ENCODE assay signal across 1 cellular context in the genomic region with DNA sequence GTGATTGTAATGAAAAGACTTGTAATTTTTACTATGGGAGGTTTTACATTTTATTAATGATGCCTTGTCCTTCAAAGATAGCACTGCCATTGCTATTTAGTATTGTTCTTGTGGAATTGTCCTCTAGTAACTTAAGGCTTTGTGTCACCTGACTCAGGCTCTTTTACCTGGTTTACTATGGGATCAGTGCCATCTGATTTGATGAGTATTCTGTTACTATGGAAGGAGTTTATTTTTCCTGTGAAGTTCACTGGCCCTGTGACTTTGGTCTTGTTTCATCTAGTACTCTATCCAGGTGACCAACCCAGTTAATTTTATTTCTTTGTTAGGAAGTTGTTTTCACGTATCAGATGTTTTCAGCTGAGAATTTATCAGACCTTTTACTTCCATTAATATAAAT.
TF ChIP-seq lines count a peak whose summit lies in the region.

No MANE protein-coding gene starts in this region.

TF ChIP-seq in IMR-90, 13 proteins besides CTCF, POLR2A, EP300 and RAD21:
- no peak for TF ChIP-seq NFE2L2 (IDR thresholded peaks at IDR 0.05; ENCODE audit: low read depth, low read length)
- TF ChIP-seq MAZ (IDR thresholded peaks at IDR 0.05; ENCODE audit: borderline replicate concordance, low read depth, low read length) = no peak
- TF ChIP-seq SMC3 (IDR thresholded peaks at IDR 0.05; ENCODE audit: low read depth, low read length) = no peak
- no peak for TF ChIP-seq MAFK (IDR thresholded peaks at IDR 0.05; ENCODE audit: low read depth, low read length)
- no peak for TF ChIP-seq CEBPB (IDR thresholded peaks at IDR 0.05; ENCODE audit: low read depth, low read length)
- TF ChIP-seq, protein P1, sequence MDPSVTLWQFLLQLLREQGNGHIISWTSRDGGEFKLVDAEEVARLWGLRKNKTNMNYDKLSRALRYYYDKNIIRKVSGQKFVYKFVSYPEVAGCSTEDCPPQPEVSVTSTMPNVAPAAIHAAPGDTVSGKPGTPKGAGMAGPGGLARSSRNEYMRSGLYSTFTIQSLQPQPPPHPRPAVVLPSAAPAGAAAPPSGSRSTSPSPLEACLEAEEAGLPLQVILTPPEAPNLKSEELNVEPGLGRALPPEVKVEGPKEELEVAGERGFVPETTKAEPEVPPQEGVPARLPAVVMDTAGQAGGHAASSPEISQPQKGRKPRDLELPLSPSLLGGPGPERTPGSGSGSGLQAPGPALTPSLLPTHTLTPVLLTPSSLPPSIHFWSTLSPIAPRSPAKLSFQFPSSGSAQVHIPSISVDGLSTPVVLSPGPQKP (IDR thresholded peaks at IDR 0.05; ENCODE audit: borderline replicate concordance, low read depth, low read length) = no peak
- no peak for TF ChIP-seq RFX5 (IDR thresholded peaks at IDR 0.05; ENCODE audit: low read depth, low read length)
- no peak for TF ChIP-seq BHLHE40 (IDR thresholded peaks at IDR 0.05; ENCODE audit: low read depth, low read length)
- no peak for TF ChIP-seq CHD1 (IDR thresholded peaks at IDR 0.05; ENCODE audit: low read depth, low read length)
- TF ChIP-seq, protein P2, sequence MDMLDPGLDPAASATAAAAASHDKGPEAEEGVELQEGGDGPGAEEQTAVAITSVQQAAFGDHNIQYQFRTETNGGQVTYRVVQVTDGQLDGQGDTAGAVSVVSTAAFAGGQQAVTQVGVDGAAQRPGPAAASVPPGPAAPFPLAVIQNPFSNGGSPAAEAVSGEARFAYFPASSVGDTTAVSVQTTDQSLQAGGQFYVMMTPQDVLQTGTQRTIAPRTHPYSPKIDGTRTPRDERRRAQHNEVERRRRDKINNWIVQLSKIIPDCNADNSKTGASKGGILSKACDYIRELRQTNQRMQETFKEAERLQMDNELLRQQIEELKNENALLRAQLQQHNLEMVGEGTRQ (IDR thresholded peaks at IDR 0.05; ENCODE audit: low read depth, low read length) = no peak
- TF ChIP-seq RCOR1 (IDR thresholded peaks at IDR 0.05; ENCODE audit: insufficient replicate concordance, low read length) = no peak
- TF ChIP-seq MXI1 (IDR thresholded peaks at IDR 0.05; ENCODE audit: borderline replicate concordance, low read depth, low read length) = no peak
- TF ChIP-seq FOS (IDR thresholded peaks at IDR 0.05; ENCODE audit: low read depth, low read length) = no peak
